ENCODE assay signal across 15 cellular contexts in genomic region chr1:106189780-106190179, GRCh38.
DNase-seq lines count a peak whose midpoint lies in the region; ATAC-seq and TF ChIP-seq lines count a peak whose summit lies in the region.
"Had no signal": no experiment of that assay in that cellular context is flagged by ENCODE, and none has a peak within 500 bp of the region (broad histone marks: within the 10 kb centered on the region; RNA-seq: fewer than 3 reads in every experiment).

No MANE protein-coding gene starts in this region.

- H3K9me3 ChIP-seq in A673 (ENCODE audit: low read depth, low read length, poor library complexity, severe bottlenecking) (peaks cover 14% of the 10 kb centered on the region), H9 (ENCODE audit: control insufficient read depth, low read depth, low read length) (no peaks in the 10 kb centered on the region), left lung (peaks cover 0 to 18% of the 10 kb centered on the region in 2 donors), lower lobe of right lung (peaks cover 11% of the 10 kb centered on the region)

- H3K79me2 ChIP-seq in H9 (ENCODE audit: insufficient read depth, low read length) (no peaks in the 10 kb centered on the region), mesendoderm (ENCODE audit: control insufficient read depth, insufficient read depth, low read length) (no peaks in the 10 kb centered on the region)

- H2BK5ac ChIP-seq in H9 (ENCODE audit: insufficient read length, low read length) (no peak overlapping the region), mesendoderm (ENCODE audit: low read length) (no peak overlapping the region)

- H4K8ac ChIP-seq in H9 (replicated peaks; ENCODE audit: insufficient read length, low read depth, low read length) (no peak overlapping the region), mesendoderm (ENCODE audit: low read depth, low read length) (no peak overlapping the region)

- H3K27me3 Mint-ChIP-seq in H9 (ENCODE audit: low read depth) (no peaks in the 10 kb centered on the region; the same call in 1 of the 2 replicates), WTC11 (ENCODE audit: low read depth) (no peaks in the 10 kb centered on the region; the same call in 1 of the 2 replicates)
- H3K27me3 Mint-ChIP-seq: CD4-positive, alpha-beta T cell had no signal

- TF ChIP-seq CTCF in A673 (conservative IDR thresholded peaks at IDR 0.05; ENCODE audit: low read depth, low read length) (peak; percentile 36), H9 (conservative IDR thresholded peaks at IDR 0.05) (peak; percentile 35; the same call in 2 of the 3 replicates), WTC11 (IDR thresholded peaks at IDR 0.05) (no peak), left lung (IDR thresholded peaks at IDR 0.05) (no peak), lower lobe of right lung (IDR thresholded peaks at IDR 0.05) (no peak)

- no peak overlapping the region for H3K4me2 ChIP-seq in H9 (ENCODE audit: insufficient read depth, insufficient read length, low read length)
- no peak overlapping the region for H3K4me2 ChIP-seq in mesendoderm (ENCODE audit: low read length)
- H3K4me2 ChIP-seq: BLaER1 treated with 17β-estradiol and CSF1 and Interleukin-3, amounts not matched to agents 10 nM and 100 nM had no signal

- POLR2A ChIA-PET in A673 (lab: Charles Lee; ENCODE audit: low non-redundant PET) (no interaction called here), WTC11 (lab: Charles Lee) (no interaction called here)

- H3K79me1 ChIP-seq in H9 (ENCODE audit: insufficient read depth, low read depth, low read length, poor library complexity, severe bottlenecking) (no peaks in the 10 kb centered on the region), mesendoderm (ENCODE audit: low read length) (no peaks in the 10 kb centered on the region)

- no peak overlapping the region for H3K4me3 Mint-ChIP-seq in H9
- H3K4me3 Mint-ChIP-seq in WTC11: no peak overlapping the region
- H3K4me3 Mint-ChIP-seq: CD4-positive, alpha-beta T cell had no signal

- peaks cover 13 to 20% of the 10 kb centered on the region in 2 experiments for H3K9me3 Mint-ChIP-seq in H9
- H3K9me3 Mint-ChIP-seq in WTC11: peaks cover 25% of the 10 kb centered on the region

- H3T11ph ChIP-seq in H9 (ENCODE audit: low read length): no peak overlapping the region

- H3K36me3 ChIP-seq in A673 (ENCODE audit: insufficient read depth, low read length, poor library complexity, severe bottlenecking) (no peaks in the 10 kb centered on the region), mesendoderm (ENCODE audit: control insufficient read depth, insufficient read depth, low read length) (no peaks in the 10 kb centered on the region), left lung (no peaks in the 10 kb centered on the region), lower lobe of right lung (no peaks in the 10 kb centered on the region)
- H3K36me3 ChIP-seq: BLaER1 treated with 17β-estradiol and CSF1 and Interleukin-3, amounts not matched to agents 10 nM and 100 nM had no signal

- no peak overlapping the region for H2BK12ac ChIP-seq in H9 (ENCODE audit: insufficient read length, low read depth, low read length)

- H3K4me1 Mint-ChIP-seq in H9 (no peaks in the 10 kb centered on the region), WTC11 (peaks cover 3% of the 10 kb centered on the region)

- H3K4me1 ChIP-seq in A673 (ENCODE audit: insufficient read depth, low read length, poor library complexity, severe bottlenecking) (no peaks in the 10 kb centered on the region), H9 (ENCODE audit: insufficient read depth, low read length) (no peaks in the 10 kb centered on the region), mesendoderm (ENCODE audit: control insufficient read depth, low read depth, low read length) (no peaks in the 10 kb centered on the region), left lung (no peaks in the 10 kb centered on the region), lower lobe of right lung (no peaks in the 10 kb centered on the region)
- H3K4me1 ChIP-seq: BLaER1 treated with 17β-estradiol and CSF1 and Interleukin-3, amounts not matched to agents 10 nM and 100 nM had no signal

- H3K4ac ChIP-seq in H9 (ENCODE audit: low read depth, low read length) (no peak overlapping the region), mesendoderm (ENCODE audit: low read depth, low read length) (no peak overlapping the region)

- no peak overlapping the region for H3K4me3 ChIP-seq in A673 (ENCODE audit: low read depth, low read length, poor library complexity, severe bottlenecking)
- no peak overlapping the region for H3K4me3 ChIP-seq in mesendoderm (ENCODE audit: low read length)
- no peak overlapping the region for H3K4me3 ChIP-seq in left lung
- no peak overlapping the region for H3K4me3 ChIP-seq in lower lobe of right lung
- H3K4me3 ChIP-seq: BLaER1 treated with 17β-estradiol and CSF1 and Interleukin-3, amounts not matched to agents 10 nM and 100 nM had no signal

- H3K9ac ChIP-seq in H9 (ENCODE audit: extremely low read depth, insufficient read length, low read length) (no peak overlapping the region), mesendoderm (ENCODE audit: low read length) (no peak overlapping the region)
- H3K9ac ChIP-seq: BLaER1 treated with 17β-estradiol and CSF1 and Interleukin-3, amounts not matched to agents 10 nM and 100 nM had no signal

- H2AK5ac ChIP-seq in H9 (ENCODE audit: insufficient read length, low read length) (no peak overlapping the region), mesendoderm (ENCODE audit: low read length) (no peak overlapping the region)

- ATAC-seq in WTC11 (peak; percentile 62), left lung (no peak), lower lobe of right lung (no peak)
- ATAC-seq: HCT116 had no signal

- no TSS peak for BruUV-seq in A673 (replicated peaks; lab: Mats Ljungman, UMichigan)

- no peaks in the 10 kb centered on the region for H4K20me1 ChIP-seq in H9 (ENCODE audit: control insufficient read depth, insufficient read depth, insufficient read length)
- H4K20me1 ChIP-seq: BLaER1 treated with 17β-estradiol and CSF1 and Interleukin-3, amounts not matched to agents 10 nM and 100 nM had no signal

- no peak overlapping the region for H2BK15ac ChIP-seq in H9 (ENCODE audit: low read depth, low read length)
- H2BK15ac ChIP-seq in mesendoderm (replicated peaks; ENCODE audit: low read depth): no peak overlapping the region

- H3K56ac ChIP-seq in H9 (ENCODE audit: insufficient read length, low read depth, low read length) (no peak overlapping the region), mesendoderm (ENCODE audit: low read length) (no peak overlapping the region)

- no peak overlapping the region for H2BK20ac ChIP-seq in H9 (ENCODE audit: low read depth, low read length, poor library complexity, severe bottlenecking)

- H2BK120ac ChIP-seq in H9 (ENCODE audit: low read depth, low read length, poor library complexity, severe bottlenecking) (no peak overlapping the region), mesendoderm (ENCODE audit: low read depth, low read length) (no peak overlapping the region)

- no peak overlapping the region for H3K27ac Mint-ChIP-seq in H9
- H3K27ac Mint-ChIP-seq in WTC11: no peak overlapping the region
- H3K27ac Mint-ChIP-seq: CD4-positive, alpha-beta T cell had no signal

- H3K23ac ChIP-seq in H9 (ENCODE audit: insufficient read length, low read depth, low read length) (no peak overlapping the region), mesendoderm (ENCODE audit: low read length) (no peak overlapping the region)

- H4K91ac ChIP-seq in H9 (ENCODE audit: insufficient read length, low read depth, low read length): no peak overlapping the region

- no peak overlapping the region for H3K27ac ChIP-seq in A673 (ENCODE audit: low read depth, low read length, poor library complexity, severe bottlenecking)
- no peak overlapping the region for H3K27ac ChIP-seq in H9 (ENCODE audit: insufficient read length, low read depth, low read length)
- H3K27ac ChIP-seq in mesendoderm (ENCODE audit: low read depth, low read length): no peak overlapping the region
- H3K27ac ChIP-seq in left lung: no peak overlapping the region
- no peak overlapping the region for H3K27ac ChIP-seq in lower lobe of right lung
- H3K27ac ChIP-seq: BLaER1 treated with 17β-estradiol and CSF1 and Interleukin-3, amounts not matched to agents 10 nM and 100 nM had no signal

- H3K36me3 Mint-ChIP-seq in H9 (ENCODE audit: insufficient read depth in 1 of 3, low read depth in 3 of 3) (peaks cover 0 to 5% (median 2%) of the 10 kb centered on the region in 3 experiments; a peak in 4 of 7 replicates), WTC11 (no peaks in the 10 kb centered on the region)

- no peak overlapping the region for H3K14ac ChIP-seq in H9 (ENCODE audit: insufficient read depth, low read length)

- intact Hi-C loops in A673 (cut with micrococcal nuclease; ENCODE audit: unreplicated experiment): no loop called here
- intact Hi-C loops in left lung (cut with DNase I): no loop called here
- intact Hi-C loops in lower lobe of right lung (cut with DNase I): no loop called here

- H4K5ac ChIP-seq in H9 (ENCODE audit: insufficient read length, low read depth, low read length) (no peak overlapping the region), mesendoderm (ENCODE audit: low read length) (no peak overlapping the region)

- CTCF ChIA-PET in A673 (lab: Charles Lee) (no interaction called here), WTC11 (lab: Charles Lee) (interaction anchor here (1.0 kb wide), 1 partner anchor 109 kb away, joined by 3 read pairs; no protein-coding TSS in a partner anchor)

- H2AFZ ChIP-seq in H9 (ENCODE audit: low read length): no peak overlapping the region

- H3K23me2 ChIP-seq in H9 (ENCODE audit: insufficient read length, low read depth, low read length, poor library complexity, severe bottlenecking): no peaks in the 10 kb centered on the region

- no peak overlapping the region for H3K18ac ChIP-seq in H9 (ENCODE audit: insufficient read length, low read depth, low read length)
- H3K18ac ChIP-seq in mesendoderm (ENCODE audit: low read length): no peak overlapping the region

- no CpG with 5 or more reads among the region's 2 CpGs for WGBS in H9 (ENCODE audit: extremely low coverage, insufficient read length, low lambda C conversion rate)
- no CpG with 5 or more reads among the region's 2 CpGs for WGBS in mesendoderm (ENCODE audit: extremely low coverage, insufficient coverage, low lambda C conversion rate)

- DNase-seq in A673 (ENCODE audit: low spot score): peak; percentile 14
- DNase-seq in H9: no peak
- DNase-seq in WTC11 (ENCODE audit: low spot score): no peak
- DNase-seq in mesendoderm: peak; percentile 15
- DNase-seq in stimulated activated CD4-positive, alpha-beta T cell treated with anti-CD3 and anti-CD28 coated beads, Interleukin-4, amount 100 ng/mL, for 4 hours: no peak
- DNase-seq in left lung: no peak
- DNase-seq in lower lobe of right lung: no peak
- DNase-seq in NCI-H510A (lab: John Stamatoyannopoulos, UW): no peak
- DNase-seq: 8988T; ACHN; Calu3; CD4-positive, alpha-beta T cell; DMS 273 treated with DMSO at 0.1 percent for 48 hours had no signal

- H3K27me3 ChIP-seq in A673 (replicated peaks; ENCODE audit: insufficient read depth, low read depth, low read length, poor library complexity) (no peaks in the 10 kb centered on the region), H9 (ENCODE audit: insufficient read depth, low read length) (no peaks in the 10 kb centered on the region), mesendoderm (ENCODE audit: insufficient read depth, low read length, poor library complexity) (no peaks in the 10 kb centered on the region), left lung (no peaks in the 10 kb centered on the region), lower lobe of right lung (ENCODE audit: low read depth) (no peaks in the 10 kb centered on the region)
- H3K27me3 ChIP-seq: BLaER1 treated with 17β-estradiol and CSF1 and Interleukin-3, amounts not matched to agents 10 nM and 100 nM had no signal

Comparison
In these comparisons a context has a peak if more than half of its experiments do, and no peak if none do; other contexts are left out.
1. DNase-seq: peak in A673 (single experiment) and mesendoderm (single experiment); none in H9 (single experiment), WTC11 (single experiment), stimulated activated CD4-positive, alpha-beta T cell treated with anti-CD3 and anti-CD28 coated beads, Interleukin-4, amount 100 ng/mL, for 4 hours (0 of 2), left lung (0 of 2), lower lobe of right lung (single experiment) and NCI-H510A (single experiment).
2. CTCF ChIP-seq: peak in A673 (single experiment) and H9 (single experiment); none in WTC11 (single experiment), left lung (0 of 2) and lower lobe of right lung (single experiment).